ENCODE assay signal across 8 cellular contexts in the genomic region with DNA sequence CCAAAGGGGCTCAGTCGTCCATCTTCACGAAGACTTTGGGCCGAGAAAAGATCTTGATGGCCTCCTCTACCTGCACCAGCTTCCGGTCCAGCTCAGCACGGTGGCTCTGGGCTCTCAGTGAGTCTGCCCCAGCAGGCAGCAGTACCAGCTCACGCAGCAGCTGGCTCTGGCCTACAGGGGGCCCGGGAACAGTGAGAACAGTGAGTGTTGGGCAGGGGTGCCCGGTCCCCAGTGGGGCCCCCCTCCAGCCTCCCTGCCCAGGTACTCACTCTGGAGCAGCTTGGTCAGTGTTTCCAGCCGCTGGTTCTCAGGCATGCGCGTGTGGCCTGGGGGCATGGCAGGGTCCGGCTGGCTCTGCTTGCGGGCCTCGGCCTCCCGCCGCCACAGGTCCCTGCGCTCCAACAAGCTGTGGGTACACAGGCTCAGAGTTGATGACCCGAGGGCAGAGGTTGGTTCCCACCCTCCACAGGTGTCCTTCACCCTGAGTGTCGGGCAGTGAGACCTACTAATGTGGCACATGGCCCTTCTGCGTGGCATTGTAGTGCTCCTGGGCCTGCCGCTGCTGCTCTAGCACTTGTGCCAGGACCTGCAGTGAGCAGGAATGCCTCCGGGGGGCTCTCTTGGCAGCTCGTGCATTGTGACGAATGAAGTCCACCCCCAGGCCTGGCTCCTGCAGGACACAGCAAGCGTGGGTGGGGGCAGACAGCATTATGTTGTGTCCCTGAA. TPM values are rescaled to one million over a fixed set of nuclear protein-coding genes. Genes with fewer than 3 reads are reported as not detected.
A peak's percentile ranks its signal among the peaks of the same experiment; 100 is the strongest.
DNase-seq lines count a peak whose midpoint lies in the region; ATAC-seq, FAIRE-seq and TF ChIP-seq lines count a peak whose summit lies in the region.

No MANE protein-coding gene starts in this region.

- no peaks in the 10 kb centered on the region for H3K27me3 ChIP-seq in DND-41 (ENCODE audit: insufficient read depth, low read length, poor library complexity)
- no peaks in the 10 kb centered on the region for H3K27me3 ChIP-seq in Panc1 (ENCODE audit: control insufficient read depth, insufficient read depth, low read length)
- no peaks in the 10 kb centered on the region for H3K27me3 ChIP-seq in endothelial cell of umbilical vein (ENCODE audit: control insufficient read depth in 2 of 2, insufficient read depth in 2 of 2, low read length in 2 of 2)

- H3K9me1 ChIP-seq in endothelial cell of umbilical vein (replicated peaks; ENCODE audit: control insufficient read depth, extremely low read depth, insufficient read depth, low read length): no peaks in the 10 kb centered on the region

- ATAC-seq in A549 (peak in 1 of 2 experiments; percentile 24; a peak in 3 of 6 replicates), DND-41 (ENCODE audit: insufficient read depth, low read depth) (no peak), Panc1 (no peak)

- no peak overlapping the region for H3K4me2 ChIP-seq in A549
- no peak overlapping the region for H3K4me2 ChIP-seq in DND-41 (ENCODE audit: insufficient read depth, low read length)
- H3K4me2 ChIP-seq in endothelial cell of umbilical vein (ENCODE audit: insufficient read depth, low read length): no peak overlapping the region

- TF ChIP-seq RAD21 in A549 (conservative IDR thresholded peaks at IDR 0.05 in 1 of 2, IDR thresholded peaks at IDR 0.05 in 1 of 2): 0 out of 5 replicates have a peak, but pooled peaks of 1 of the 2 experiments have one; percentile 9

- dilution Hi-C loops in endothelial cell of umbilical vein (cut with MboI; ENCODE audit: extremely low pct_ligation_motif_present, low sequenced_read_pairs): no loop called here

- intact Hi-C loops in Panc1 (cut with micrococcal nuclease; ENCODE audit: unreplicated experiment): no loop called here
- intact Hi-C loops in endothelial cell of umbilical vein (cut with micrococcal nuclease): no loop called here

- H3K4me3 ChIP-seq in A549: no peak overlapping the region
- no peak overlapping the region for H3K4me3 ChIP-seq in DND-41 (ENCODE audit: low read depth in 1 of 2, low read length in 2 of 2)
- H3K4me3 ChIP-seq in Panc1 (ENCODE audit: low read depth in 2 of 2, low read length in 2 of 2): no peak overlapping the region
- H3K4me3 ChIP-seq in endothelial cell of umbilical vein (replicated peaks in 1 of 3; ENCODE audit: insufficient read depth in 1 of 3, low read depth in 1 of 3, low read length in 3 of 3): no peak overlapping the region

- peak; percentile 31 to 71 for DNase-seq in A549 (ENCODE audit: low read depth in 1 of 2, low spot score in 1 of 2)
- peak; percentile 54 for DNase-seq in DND-41
- DNase-seq in Panc1 (ENCODE audit: low read depth, low spot score): no peak
- DNase-seq in endothelial cell of umbilical vein (ENCODE audit: low read depth, low spot score): no peak
- DNase-seq in NK-92 treated with Interleukin-12 subunit alpha and Interleukin-12 subunit beta, amount 100 ng/mL, for 24 hours (lab: John Stamatoyannopoulos, UW): no peak
- DNase-seq in T1000 (lab: John Stamatoyannopoulos, UW): no peak
- no peak for DNase-seq in NCI-H1417 treated with DMSO at 0.1 percent for 48 hours (lab: John Stamatoyannopoulos, UW)
- DNase-seq in NCI-H510A (lab: John Stamatoyannopoulos, UW): no peak

- FAIRE-seq in A549 (lab: Jason Lieb, UNC): no peak
- FAIRE-seq in endothelial cell of umbilical vein (lab: Jason Lieb, UNC): no peak

- H3K9me3 ChIP-seq in A549 (no peaks in the 10 kb centered on the region), DND-41 (ENCODE audit: insufficient read depth, low read length, severe bottlenecking) (no peaks in the 10 kb centered on the region), Panc1 (ENCODE audit: control insufficient read depth, insufficient read depth, low read depth, low read length) (no peaks in the 10 kb centered on the region), endothelial cell of umbilical vein (replicated peaks; ENCODE audit: control insufficient read depth, insufficient read depth, low read length) (no peaks in the 10 kb centered on the region)

- in situ Hi-C loops in Panc1 (cut with HindIII; ENCODE audit: low pct_unique_long_range_greater_than_20kb, low sequenced_read_pairs): no loop called here

- H3K79me2 ChIP-seq in DND-41 (ENCODE audit: insufficient read depth, low read length) (peaks cover 26% of the 10 kb centered on the region), endothelial cell of umbilical vein (ENCODE audit: control insufficient read depth, insufficient read depth, low read length) (no peaks in the 10 kb centered on the region)

- H3K27ac ChIP-seq in A549: no peak overlapping the region
- no peak overlapping the region for H3K27ac ChIP-seq in DND-41 (ENCODE audit: low read length)
- no peak overlapping the region for H3K27ac ChIP-seq in Panc1 (ENCODE audit: low read length)
- H3K27ac ChIP-seq in endothelial cell of umbilical vein (ENCODE audit: insufficient read depth, low read depth, low read length): no peak overlapping the region

- BruUV-seq in Panc1 (replicated peaks; lab: Mats Ljungman, UMichigan) (no TSS peak), endothelial cell of umbilical vein (replicated peaks; lab: Mats Ljungman, UMichigan) (no TSS peak)

- H3K9ac ChIP-seq in DND-41 (ENCODE audit: low read depth, low read length) (no peak overlapping the region), endothelial cell of umbilical vein (replicated peaks; ENCODE audit: extremely low read depth, insufficient read depth, low read length) (no peak overlapping the region)

- TF ChIP-seq EP300 in A549 (IDR thresholded peaks at IDR 0.05): no peak

- CTCF ChIA-PET in A549 (lab: Yijun Ruan, JAX): interaction anchor here (0.7 to 16.7 kb wide), 16 partner anchors 9 to 284 kb away, joined by 3 to 174 read pairs (median 4); a partner anchor contains a TSS
- CTCF ChIA-PET in Panc1 (lab: Charles Lee): interaction anchor here (0.6 kb wide), 2 partner anchors 29 to 359 kb away, joined by 4 to 15 read pairs; no protein-coding TSS in a partner anchor
- CTCF ChIA-PET in endothelial cell of umbilical vein (lab: Charles Lee): interaction anchor here (0.6 to 12.7 kb wide), 6 partner anchors 10 to 142 kb away, joined by 3 to 163 read pairs (median 4); a partner anchor contains a TSS

- peaks cover 17% of the 10 kb centered on the region; the same call in 1 of the 2 replicates for H4K20me1 ChIP-seq in DND-41 (ENCODE audit: insufficient read depth, low read length)
- no peaks in the 10 kb centered on the region for H4K20me1 ChIP-seq in endothelial cell of umbilical vein (replicated peaks; ENCODE audit: control insufficient read depth, extremely low read depth, insufficient read depth, low read length)

- no peak overlapping the region for H2AFZ ChIP-seq in DND-41 (ENCODE audit: low read depth, low read length)
- no peak overlapping the region for H2AFZ ChIP-seq in endothelial cell of umbilical vein (ENCODE audit: low read depth, low read length)

- 70% methylated on average over 11 of the region's 25 CpGs for WGBS in A549 (ENCODE audit: missing lambda C conversion rate)

- H3K4me1 ChIP-seq in A549 (peaks cover 23% of the 10 kb centered on the region), DND-41 (ENCODE audit: insufficient read depth, low read length) (peaks cover 57% of the 10 kb centered on the region), Panc1 (ENCODE audit: control insufficient read depth, insufficient read depth, low read length) (peaks cover 16% of the 10 kb centered on the region), endothelial cell of umbilical vein (ENCODE audit: control insufficient read depth, extremely low read depth, insufficient read depth, low read length) (peaks cover 24% of the 10 kb centered on the region)

- POLR2A ChIA-PET in A549 (lab: Yijun Ruan, JAX) (no interaction called here), Panc1 (lab: Charles Lee) (no interaction called here), endothelial cell of umbilical vein (lab: Charles Lee) (interaction anchor here (0.6 kb wide), 1 partner anchor 120 kb away, joined by 3 read pairs; no protein-coding TSS in a partner anchor)

- H3K36me3 ChIP-seq in DND-41 (ENCODE audit: insufficient read depth, low read length): peaks cover 39% of the 10 kb centered on the region
- H3K36me3 ChIP-seq in Panc1 (ENCODE audit: control insufficient read depth, insufficient read depth, low read length): peaks cover 2% of the 10 kb centered on the region; the same call in 1 of the 2 replicates
- peaks cover 0 to 6% of the 10 kb centered on the region in 2 experiments for H3K36me3 ChIP-seq in endothelial cell of umbilical vein (ENCODE audit: control insufficient read depth in 2 of 2, extremely low read depth in 1 of 2, insufficient read depth in 2 of 2, low read length in 2 of 2)

- TF ChIP-seq CTCF in A549 (IDR thresholded peaks at IDR 0.05): no peak; the same call in 2 of the 3 replicates
- TF ChIP-seq CTCF in DND-41 (IDR thresholded peaks at IDR 0.05; ENCODE audit: borderline replicate concordance, extremely low read depth, low read length, poor library complexity, severe bottlenecking): peak; percentile 61
- TF ChIP-seq CTCF in Panc1 (IDR thresholded peaks at IDR 0.05): peak; percentile 52; the same call in 1 of the 2 replicates
- peak in 1 of 2 donors; percentile 55 for TF ChIP-seq CTCF in endothelial cell of umbilical vein (IDR thresholded peaks at IDR 0.05; ENCODE audit: extremely low read depth in 1 of 2, insufficient read depth in 1 of 2, low read depth in 1 of 2, low read length in 2 of 2)

- TF ChIP-seq POLR2A in A549 (IDR thresholded peaks at IDR 0.05; ENCODE audit: low read length) (no peak), endothelial cell of umbilical vein (IDR thresholded peaks at IDR 0.05; ENCODE audit: low read depth, low read length) (peak; percentile 19)

RNA-seq across cellular contexts. Expression of a gene that starts 2.6 kb away (rescaled TPM):
- polyA plus RNA-seq in A549 (2011; rRNA removed) (1.7 and 1.8 TPM in 2 replicates), A549 (2017; fragmentation: RNase III; extraction: RNeasy Plus Mini Kit Qiagen cat#74134 plus additional on column Dnase treatment) (1.4 to 2.2 TPM (median 1.9 TPM) in 3 replicates), endothelial cell of umbilical vein (2.9 and 4.3 TPM in 2 replicates)
- polyA plus RNA-seq in A549 (2012; cell fraction: cytosol; rRNA removed): 3.2 and 3.6 TPM in 2 replicates
- 1.3 and 2.2 TPM in 2 replicates for polyA plus RNA-seq in A549 (2012; cell fraction: nucleus; rRNA removed)
- 1.2 and 2.5 TPM in 2 replicates for polyA minus RNA-seq in A549 (2011; rRNA and poly(A)+ RNA removed)
- total RNA-seq in Panc1 (2021; ENCODE audit: unreplicated experiment) (10.8 TPM), endothelial cell of umbilical vein (1.3 and 1.7 TPM in 2 replicates)
- 18.8 TPM for polyA plus RNA-seq in Panc1 (2012; ENCODE audit: insufficient read length)
- polyA plus RNA-seq in endothelial cell of umbilical vein (2011; cell fraction: cytosol; rRNA removed): 1.5 and 2.1 TPM in 2 replicates
- 0.51 and 1.1 TPM in 2 replicates for polyA plus RNA-seq in endothelial cell of umbilical vein (2011; cell fraction: nucleus; rRNA removed)
- 1.1 and 1.5 TPM in 2 replicates for polyA plus RNA-seq in endothelial cell of umbilical vein (2012)
- 0.79 and 1.0 TPM in 2 replicates for polyA minus RNA-seq in endothelial cell of umbilical vein
- 3.2 TPM for polyA minus RNA-seq in endothelial cell of umbilical vein (2011; cell fraction: cytosol; rRNA and poly(A)+ RNA removed)
- polyA minus RNA-seq in endothelial cell of umbilical vein (2011; cell fraction: nucleus; rRNA and poly(A)+ RNA removed): 0.48 TPM in 1 of 2 replicates, not detected in the other

RNA-seq across cellular contexts. Expression of a gene that starts 3.2 kb away (rescaled TPM):
- polyA plus RNA-seq in A549 (2011; rRNA removed): 4.0 and 4.3 TPM in 2 replicates
- 13.5 and 14.0 TPM in 2 replicates for polyA plus RNA-seq in A549 (2012; cell fraction: cytosol; rRNA removed)
- polyA plus RNA-seq in A549 (2012; cell fraction: nucleus; rRNA removed): 23.0 and 32.4 TPM in 2 replicates
- polyA plus RNA-seq in A549 (2017; fragmentation: RNase III; extraction: RNeasy Plus Mini Kit Qiagen cat#74134 plus additional on column Dnase treatment): 11.1 to 12.6 TPM (median 12.2 TPM) in 3 replicates
- polyA minus RNA-seq in A549 (2011; rRNA and poly(A)+ RNA removed): 2.7 and 5.0 TPM in 2 replicates
- total RNA-seq in Panc1 (2021; ENCODE audit: unreplicated experiment): 14.6 TPM
- polyA plus RNA-seq in Panc1 (2012; ENCODE audit: insufficient read length): 18.3 TPM
- 17.3 and 17.5 TPM in 2 replicates for total RNA-seq in endothelial cell of umbilical vein
- 16.7 and 21.9 TPM in 2 replicates for polyA plus RNA-seq in endothelial cell of umbilical vein
- polyA plus RNA-seq in endothelial cell of umbilical vein (2011; cell fraction: cytosol; rRNA removed): 8.8 and 11.5 TPM in 2 replicates
- polyA plus RNA-seq in endothelial cell of umbilical vein (2011; cell fraction: nucleus; rRNA removed): 21.1 and 21.4 TPM in 2 replicates
- polyA plus RNA-seq in endothelial cell of umbilical vein (2012): 8.3 and 12.7 TPM in 2 replicates
- polyA minus RNA-seq in endothelial cell of umbilical vein: 3.6 and 8.2 TPM in 2 replicates
- polyA minus RNA-seq in endothelial cell of umbilical vein (2011; cell fraction: cytosol; rRNA and poly(A)+ RNA removed): 10.7 TPM
- polyA minus RNA-seq in endothelial cell of umbilical vein (2011; cell fraction: nucleus; rRNA and poly(A)+ RNA removed): 6.3 and 6.5 TPM in 2 replicates

RNA-seq across cellular contexts. Expression of a gene that starts 3.3 kb away (rescaled TPM):
- 19.4 and 22.2 TPM in 2 replicates for polyA plus RNA-seq in A549 (2011; rRNA removed)
- 49.6 and 57.6 TPM in 2 replicates for polyA plus RNA-seq in A549 (2012; cell fraction: cytosol; rRNA removed)
- 79.7 and 97.5 TPM in 2 replicates for polyA plus RNA-seq in A549 (2012; cell fraction: nucleus; rRNA removed)
- polyA plus RNA-seq in A549 (2017; fragmentation: RNase III; extraction: RNeasy Plus Mini Kit Qiagen cat#74134 plus additional on column Dnase treatment): 25.3 to 26.5 TPM (median 26.4 TPM) in 3 replicates
- 21.2 and 29.2 TPM in 2 replicates for polyA minus RNA-seq in A549 (2011; rRNA and poly(A)+ RNA removed)
- 34.9 TPM for total RNA-seq in Panc1 (2021; ENCODE audit: unreplicated experiment)
- polyA plus RNA-seq in Panc1 (2012; ENCODE audit: insufficient read length): 41.2 TPM
- total RNA-seq in endothelial cell of umbilical vein: 24.4 and 26.9 TPM in 2 replicates
- 36.0 and 45.1 TPM in 2 replicates for polyA plus RNA-seq in endothelial cell of umbilical vein
- polyA plus RNA-seq in endothelial cell of umbilical vein (2011; cell fraction: cytosol; rRNA removed): 27.1 and 27.9 TPM in 2 replicates
- 40.4 and 46.8 TPM in 2 replicates for polyA plus RNA-seq in endothelial cell of umbilical vein (2011; cell fraction: nucleus; rRNA removed)
- 23.9 and 26.7 TPM in 2 replicates for polyA plus RNA-seq in endothelial cell of umbilical vein (2012)
- polyA minus RNA-seq in endothelial cell of umbilical vein: 10.5 and 14.6 TPM in 2 replicates
- 29.0 TPM for polyA minus RNA-seq in endothelial cell of umbilical vein (2011; cell fraction: cytosol; rRNA and poly(A)+ RNA removed)
- 9.6 and 9.9 TPM in 2 replicates for polyA minus RNA-seq in endothelial cell of umbilical vein (2011; cell fraction: nucleus; rRNA and poly(A)+ RNA removed)

RNA-seq across cellular contexts. Expression of a gene that starts 3.3 kb away (rescaled TPM):
- polyA plus RNA-seq in A549 (2011; rRNA removed) (not detected in 2 replicates), A549 (2017; fragmentation: RNase III; extraction: RNeasy Plus Mini Kit Qiagen cat#74134 plus additional on column Dnase treatment) (0.05 to 0.21 TPM (median 0.06 TPM) in 3 replicates), endothelial cell of umbilical vein (0.80 and 0.98 TPM in 2 replicates)
- polyA plus RNA-seq in A549 (2012; cell fraction: cytosol; rRNA removed): 0.08 TPM in 2 replicates
- 0.40 and 0.44 TPM in 2 replicates for polyA plus RNA-seq in A549 (2012; cell fraction: nucleus; rRNA removed)
- not detected in 2 replicates for polyA minus RNA-seq in A549 (2011; rRNA and poly(A)+ RNA removed)
- total RNA-seq in Panc1 (2021; ENCODE audit: unreplicated experiment) (0.80 TPM), endothelial cell of umbilical vein (0.62 and 1.2 TPM in 2 replicates)
- 1.4 TPM for polyA plus RNA-seq in Panc1 (2012; ENCODE audit: insufficient read length)
- polyA plus RNA-seq in endothelial cell of umbilical vein (2011; cell fraction: cytosol; rRNA removed): 0.65 and 1.4 TPM in 2 replicates
- 1.4 and 2.0 TPM in 2 replicates for polyA plus RNA-seq in endothelial cell of umbilical vein (2011; cell fraction: nucleus; rRNA removed)
- polyA plus RNA-seq in endothelial cell of umbilical vein (2012): 0.55 and 0.63 TPM in 2 replicates
- 0.11 and 0.46 TPM in 2 replicates for polyA minus RNA-seq in endothelial cell of umbilical vein
- not detected for polyA minus RNA-seq in endothelial cell of umbilical vein (2011; cell fraction: cytosol; rRNA and poly(A)+ RNA removed)
- not detected in 2 replicates for polyA minus RNA-seq in endothelial cell of umbilical vein (2011; cell fraction: nucleus; rRNA and poly(A)+ RNA removed)

RNA-seq across cellular contexts. Expression of a gene that starts 18.4 kb away (rescaled TPM):
- polyA plus RNA-seq in A549 (2011; rRNA removed): 0.39 and 0.62 TPM in 2 replicates
- 0.70 and 0.84 TPM in 2 replicates for polyA plus RNA-seq in A549 (2012; cell fraction: cytosol; rRNA removed)
- 3.5 and 4.4 TPM in 2 replicates for polyA plus RNA-seq in A549 (2012; cell fraction: nucleus; rRNA removed)
- 0.95 to 1.3 TPM (median 1.2 TPM) in 3 replicates for polyA plus RNA-seq in A549 (2017; fragmentation: RNase III; extraction: RNeasy Plus Mini Kit Qiagen cat#74134 plus additional on column Dnase treatment)
- 0.25 and 0.97 TPM in 2 replicates for polyA minus RNA-seq in A549 (2011; rRNA and poly(A)+ RNA removed)
- total RNA-seq in Panc1 (2021; ENCODE audit: unreplicated experiment): 2.0 TPM
- 1.4 TPM for polyA plus RNA-seq in Panc1 (2012; ENCODE audit: insufficient read length)
- 2.2 and 2.7 TPM in 2 replicates for total RNA-seq in endothelial cell of umbilical vein
- 0.65 and 0.95 TPM in 2 replicates for polyA plus RNA-seq in endothelial cell of umbilical vein
- polyA plus RNA-seq in endothelial cell of umbilical vein (2011; cell fraction: cytosol; rRNA removed): 0.06 and 0.34 TPM in 2 replicates
- polyA plus RNA-seq in endothelial cell of umbilical vein (2011; cell fraction: nucleus; rRNA removed): 2.9 and 3.5 TPM in 2 replicates
- 0.15 and 0.53 TPM in 2 replicates for polyA plus RNA-seq in endothelial cell of umbilical vein (2012)
- polyA minus RNA-seq in endothelial cell of umbilical vein: 0.66 and 0.85 TPM in 2 replicates
- polyA minus RNA-seq in endothelial cell of umbilical vein (2011; cell fraction: cytosol; rRNA and poly(A)+ RNA removed): not detected
- 1.5 and 1.8 TPM in 2 replicates for polyA minus RNA-seq in endothelial cell of umbilical vein (2011; cell fraction: nucleus; rRNA and poly(A)+ RNA removed)

Comparison
In these comparisons a context has a peak if more than half of its experiments do, and no peak if none do; other contexts are left out.
1. DNase-seq: peak in A549 (2 of 2) and DND-41 (single experiment); none in Panc1 (single experiment), endothelial cell of umbilical vein (single experiment), NK-92 treated with Interleukin-12 subunit alpha and Interleukin-12 subunit beta, amount 100 ng/mL, for 24 hours (single experiment), T1000 (single experiment), NCI-H1417 treated with DMSO at 0.1 percent for 48 hours (single experiment) and NCI-H510A (single experiment).